17 cellular contexts compared by ENCODE assay signal in the genomic region with DNA sequence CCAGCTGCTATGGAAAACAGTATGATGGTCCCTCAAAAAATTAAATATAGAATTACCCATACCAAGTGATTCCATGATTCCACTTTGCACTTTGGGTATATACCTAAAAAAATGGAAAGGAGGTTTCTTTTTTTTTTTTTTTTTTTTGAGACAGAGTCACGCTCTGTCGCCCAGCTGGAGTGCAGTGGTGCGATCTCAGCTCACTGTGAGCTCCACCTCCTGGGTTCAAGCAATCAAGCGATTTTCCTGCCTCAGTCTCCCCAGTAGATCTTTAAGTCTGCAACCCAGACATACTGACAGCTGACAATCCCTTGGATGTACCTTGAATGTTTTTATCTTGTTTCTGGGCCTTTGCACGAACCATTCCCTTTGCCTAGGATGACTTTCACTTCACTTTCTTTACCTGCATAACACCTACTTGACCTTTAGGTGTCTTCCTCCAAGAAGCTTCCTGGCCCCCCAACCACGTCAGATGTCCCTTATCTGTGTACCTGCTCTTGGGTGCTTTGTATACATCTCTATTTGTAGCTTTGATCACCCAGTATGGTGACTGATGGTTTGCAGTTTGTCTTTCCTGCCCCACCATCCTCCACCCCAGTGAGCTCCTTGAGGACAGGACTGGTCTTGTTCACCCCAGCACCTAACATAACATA. TPM values are rescaled to one million over a fixed set of nuclear protein-coding genes. Genes with fewer than 3 reads are reported as not detected.
A peak's percentile ranks its signal among the peaks of the same experiment; 100 is the strongest.
DNase-seq lines count a peak whose midpoint lies in the region; ATAC-seq and TF ChIP-seq lines count a peak whose summit lies in the region.
"Had no signal": no experiment of that assay in that cellular context is flagged by ENCODE, and none has a peak within 500 bp of the region (broad histone marks: within the 10 kb centered on the region; RNA-seq: fewer than 3 reads in every experiment).

No MANE protein-coding gene starts in this region.

- peak overlapping the region; percentile 55 for H3K4me3 Mint-ChIP-seq in CD8-positive, alpha-beta T cell
- H3K4me3 Mint-ChIP-seq in T-cell (peak overlapping the region in 2 of 3 donors; percentile 9 to 70), immature natural killer cell (peak overlapping the region in 4 of 5 donors; percentile 33 to 60 (median 43))

- H3K4me1 Mint-ChIP-seq in CD8-positive, alpha-beta T cell (ENCODE audit: low read depth): peaks cover 57% of the 10 kb centered on the region
- H3K4me1 Mint-ChIP-seq in T-cell (peaks cover 54 to 75% (median 74%) of the 10 kb centered on the region in 3 donors), immature natural killer cell (peaks cover 63 to 75% of the 10 kb centered on the region in 2 donors)

- no peak for DNase-seq in CD8-positive, alpha-beta T cell
- no peak for DNase-seq in T-cell
- no peak for DNase-seq in immature natural killer cell
- DNase-seq in foreskin fibroblast: no peak
- no peak for DNase-seq in DMS79 (lab: John Stamatoyannopoulos, UW)
- no peak for DNase-seq in A673 (ENCODE audit: low spot score)
- DNase-seq: activated CD4-positive, alpha-beta T cell treated with anti-CD3 and anti-CD28 coated beads, Interleukin-2, amount 50 U/mL, for 4 hours; amniotic stem cell; colonic mucosa; hippocampal formation; NCI-H1930; RPMI8226 had no signal

- H3K27ac Mint-ChIP-seq in CD8-positive, alpha-beta T cell: peak overlapping the region; percentile 87
- H3K27ac Mint-ChIP-seq in T-cell: peak overlapping the region; percentile 96 to 99
- peak overlapping the region; percentile 85 to 99 (median 97) for H3K27ac Mint-ChIP-seq in immature natural killer cell

- H3K27me3 ChIP-seq in BLaER1 (no peaks in the 10 kb centered on the region), A673 (replicated peaks; ENCODE audit: insufficient read depth, low read depth, low read length, poor library complexity) (no peaks in the 10 kb centered on the region)
- no peaks in the 10 kb centered on the region for H3K27me3 ChIP-seq in CD8-positive, alpha-beta T cell (ENCODE audit: insufficient read depth, low read length)
- H3K27me3 ChIP-seq: colonic mucosa, tibial nerve had no signal

- H3K4me1 ChIP-seq in BLaER1: peaks cover 39% of the 10 kb centered on the region
- peaks cover 58% of the 10 kb centered on the region for H3K4me1 ChIP-seq in CD8-positive, alpha-beta T cell (ENCODE audit: insufficient read depth, low read length)
- peaks cover 6% of the 10 kb centered on the region for H3K4me1 ChIP-seq in A673 (ENCODE audit: insufficient read depth, low read length, poor library complexity, severe bottlenecking)
- H3K4me1 ChIP-seq: colonic mucosa had no signal

- no peaks in the 10 kb centered on the region for H3K9me3 Mint-ChIP-seq in CD8-positive, alpha-beta T cell
- H3K9me3 Mint-ChIP-seq in T-cell: no peaks in the 10 kb centered on the region
- no peaks in the 10 kb centered on the region for H3K9me3 Mint-ChIP-seq in immature natural killer cell

- CTCF ChIA-PET in CD8-positive, alpha-beta T cell (lab: Charles Lee): interaction anchor here (0.6 to 1.9 kb wide), 5 partner anchors 17 to 40 kb away, joined by 3 to 7 read pairs (median 4); no protein-coding TSS in a partner anchor
- CTCF ChIA-PET in T-cell (lab: Charles Lee) (interaction anchor here (0.5 to 1.1 kb wide), 3 partner anchors 17 to 40 kb away, joined by 3 read pairs; no protein-coding TSS in a partner anchor), A673 (lab: Charles Lee) (no interaction called here)

- ATAC-seq in CD8-positive, alpha-beta T cell: no peak
- ATAC-seq in T-cell (replicated peaks in 1 of 4): no peak
- no peak for ATAC-seq in HG03045 (IDR thresholded peaks at IDR 0.05; ENCODE audit: unreplicated experiment)
- ATAC-seq: esophagus mucosa had no signal

- H3K36me3 ChIP-seq in BLaER1: peaks cover 4% of the 10 kb centered on the region; the same call in 1 of the 2 replicates
- no peaks in the 10 kb centered on the region for H3K36me3 ChIP-seq in CD8-positive, alpha-beta T cell (ENCODE audit: insufficient read depth, low read length)
- no peaks in the 10 kb centered on the region for H3K36me3 ChIP-seq in A673 (ENCODE audit: insufficient read depth, low read length, poor library complexity, severe bottlenecking)
- H3K36me3 ChIP-seq: colonic mucosa had no signal

- POLR2A ChIA-PET in CD8-positive, alpha-beta T cell (lab: Charles Lee): interaction anchor here (0.8 to 10.2 kb wide), 6 partner anchors 8 to 31 kb away, joined by 4 to 116 read pairs (median 21); partner anchors contain the start of gene UCP2
- POLR2A ChIA-PET in T-cell (lab: Charles Lee) (interaction anchor here (0.6 to 5.5 kb wide), 4 partner anchors 15 to 1567 kb away, joined by 3 to 199 read pairs (median 4); partner anchors contain the start of gene UCP2 (in 1 of the 2)), A673 (lab: Charles Lee; ENCODE audit: low non-redundant PET) (no interaction called here)

- H3K9ac ChIP-seq in BLaER1: no peak overlapping the region

- TF ChIP-seq CTCF in CD8-positive, alpha-beta T cell (IDR thresholded peaks at IDR 0.05): no peak
- TF ChIP-seq CTCF in foreskin fibroblast (IDR thresholded peaks at IDR 0.05; ENCODE audit: low read depth, low read length): no peak
- TF ChIP-seq CTCF in A673 (conservative IDR thresholded peaks at IDR 0.05; ENCODE audit: low read depth, low read length): no peak

- H3K27ac ChIP-seq in BLaER1 (no peak overlapping the region), A673 (ENCODE audit: low read depth, low read length, poor library complexity, severe bottlenecking) (no peak overlapping the region)
- H3K27ac ChIP-seq in CD8-positive, alpha-beta T cell (ENCODE audit: low read depth, low read length): no peak overlapping the region
- H3K27ac ChIP-seq: colonic mucosa, tibial nerve had no signal

- H3K4me2 ChIP-seq in BLaER1: peak overlapping the region; percentile 39

- H3K27me3 Mint-ChIP-seq in CD8-positive, alpha-beta T cell (ENCODE audit: low read depth): no peaks in the 10 kb centered on the region
- no peaks in the 10 kb centered on the region for H3K27me3 Mint-ChIP-seq in T-cell
- H3K27me3 Mint-ChIP-seq in immature natural killer cell (ENCODE audit: low read depth in 3 of 3): peaks cover 7 to 8% (median 7%) of the 10 kb centered on the region in 3 donors

- no peak overlapping the region for H3K4me3 ChIP-seq in BLaER1
- H3K4me3 ChIP-seq in CD8-positive, alpha-beta T cell (ENCODE audit: low read depth, low read length): no peak overlapping the region
- no peak overlapping the region for H3K4me3 ChIP-seq in foreskin fibroblast (ENCODE audit: low read depth in 1 of 2, low read length in 2 of 2)
- no peak overlapping the region for H3K4me3 ChIP-seq in A673 (ENCODE audit: low read depth, low read length, poor library complexity, severe bottlenecking)
- H3K4me3 ChIP-seq: colonic mucosa, tibial nerve had no signal

- H3K9me3 ChIP-seq in BLaER1: no peaks in the 10 kb centered on the region
- H3K9me3 ChIP-seq in CD8-positive, alpha-beta T cell (ENCODE audit: low read length): no peaks in the 10 kb centered on the region
- no peaks in the 10 kb centered on the region for H3K9me3 ChIP-seq in A673 (ENCODE audit: low read depth, low read length, poor library complexity, severe bottlenecking)
- H3K9me3 ChIP-seq: colonic mucosa, tibial nerve had no signal

- intact Hi-C loops in CD8-positive, alpha-beta T cell (cut with DNase I, micrococcal nuclease): loop anchor here in 1 of 2 experiments (2.0 kb wide), 1 partner anchor 14 kb away; no protein-coding TSS in a partner anchor
- intact Hi-C loops in A673 (cut with micrococcal nuclease; ENCODE audit: unreplicated experiment): no loop called here

- no TSS peak for BruUV-seq in A673 (replicated peaks; lab: Mats Ljungman, UMichigan)

- no peaks in the 10 kb centered on the region for H4K20me1 ChIP-seq in BLaER1

- peaks cover 15% of the 10 kb centered on the region for H3K36me3 Mint-ChIP-seq in CD8-positive, alpha-beta T cell
- H3K36me3 Mint-ChIP-seq in T-cell: peaks cover 15% of the 10 kb centered on the region
- H3K36me3 Mint-ChIP-seq in immature natural killer cell: peaks cover 4 to 19% (median 16%) of the 10 kb centered on the region in 3 donors

RNA-seq across cellular contexts. Expression of gene UCP3, which starts 11.6 kb away (rescaled TPM):
- total RNA-seq in CD8-positive, alpha-beta T cell: 1 to 10 TPM; 1.7 to 2.2 TPM
- total RNA-seq in T-cell (1 to 10 TPM; 5.7 to 6.8 (median 6.5) TPM), A673 (2021) (2.3 and 3.6 TPM in 2 replicates)
- 1 to 10 TPM in 1 of 3 donors, under 1 TPM in 2; 0.41 to 1.3 (median 0.52) TPM for polyA plus RNA-seq in immature natural killer cell

RNA-seq across cellular contexts. Expression of gene UCP2, which starts 14.6 kb away (rescaled TPM):
- 100 to 1,000 TPM; 151 to 156 TPM for total RNA-seq in CD8-positive, alpha-beta T cell
- total RNA-seq in T-cell (100 to 1,000 TPM; 241 to 754 (median 311) TPM), A673 (2021) (88.5 and 106 TPM in 2 replicates)
- polyA plus RNA-seq in immature natural killer cell: 1,000 to 10,000 TPM; 1,092 to 2,060 (median 1,799) TPM

RNA-seq across cellular contexts. Expression of gene DNAJB13, which starts 46.4 kb away (rescaled TPM):
- not detected for total RNA-seq in CD8-positive, alpha-beta T cell
- under 1 TPM in 3 of 5 donors, not detected in 2; 0.19 to 0.96 (median 0.30) TPM for total RNA-seq in T-cell
- polyA plus RNA-seq in immature natural killer cell: not detected
- 0.41 TPM in 1 of 2 replicates, not detected in the other for total RNA-seq in A673 (2021)
- total RNA-seq: colonic mucosa, esophagus mucosa, LHCN-M2 had no signal
